In the genomic region with DNA sequence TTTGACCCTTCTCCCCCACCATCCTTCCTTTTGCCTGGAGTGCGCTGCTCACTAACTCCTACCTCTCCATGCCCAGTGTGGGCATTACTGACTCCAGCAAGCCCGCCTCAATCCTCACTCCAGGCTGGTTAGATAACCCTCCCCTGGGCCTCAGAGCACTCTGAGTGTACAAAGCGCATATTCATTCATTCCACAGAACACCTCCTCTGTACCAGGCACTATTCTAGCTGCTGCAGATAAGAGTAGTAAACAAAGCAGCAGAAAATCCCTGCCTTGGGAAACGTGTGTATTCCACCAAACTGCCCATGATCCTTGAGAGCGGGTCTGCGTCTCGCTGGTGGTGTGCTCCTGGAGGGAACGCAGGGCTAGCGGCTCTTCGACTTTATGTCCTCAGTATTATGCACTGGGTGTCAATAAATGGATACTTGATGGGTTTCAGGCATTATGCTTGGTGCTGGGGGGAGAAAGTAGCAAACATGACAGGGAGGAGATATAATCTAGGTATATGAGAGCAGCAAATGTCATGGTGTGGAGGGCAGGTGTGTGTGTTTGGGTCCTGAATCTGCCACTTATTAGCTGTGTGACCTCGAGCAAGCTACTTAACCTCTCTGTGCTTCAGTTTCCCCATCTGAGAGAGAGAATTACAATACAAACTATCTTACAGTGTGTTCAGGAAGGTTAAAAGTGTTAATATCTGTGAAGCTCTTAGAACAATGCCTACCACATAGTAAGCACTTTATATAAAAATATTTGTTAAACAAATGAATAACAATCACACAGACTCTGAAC, we compare ENCODE assay signal across 20 cellular contexts. TPM values are rescaled to one million over a fixed set of nuclear protein-coding genes. Genes with fewer than 3 reads are reported as not detected.
DNase-seq lines count a peak whose midpoint lies in the region; ATAC-seq and TF ChIP-seq lines count a peak whose summit lies in the region.
"Had no signal": no experiment of that assay in that cellular context is flagged by ENCODE, and none has a peak within 500 bp of the region (broad histone marks: within the 10 kb centered on the region; RNA-seq: fewer than 3 reads in every experiment).

No MANE protein-coding gene starts in this region.

- POLR2A ChIA-PET in HEK293 (lab: Yijun Ruan, JAX): no interaction called here

- no peaks in the 10 kb centered on the region for H4K20me1 ChIP-seq in MM.1S (ENCODE audit: insufficient read depth, low read length)

- no peak overlapping the region for H3K4me3 Mint-ChIP-seq in T-helper 17 cell
- H3K4me3 Mint-ChIP-seq in stimulated activated effector memory CD8-positive, alpha-beta T cell treated with anti-CD3 and anti-CD28 coated beads, Interleukin-12 subunit alpha, Interleukin-12 subunit beta, amount 100 ng/mL, for 72 hours: no peak overlapping the region
- H3K4me3 Mint-ChIP-seq: HFFc6 had no signal

- H3K36me3 ChIP-seq in HEK293 (ENCODE audit: control insufficient read depth in 2 of 2, insufficient read depth in 1 of 2, low read length in 2 of 2) (no peaks in the 10 kb centered on the region), sigmoid colon (no peaks in the 10 kb centered on the region), MM.1S (replicated peaks; ENCODE audit: insufficient read depth, low read length) (no peaks in the 10 kb centered on the region)
- H3K36me3 ChIP-seq: SJSA1 had no signal

- peak overlapping the region; percentile 34 for H3K27ac Mint-ChIP-seq in T-helper 17 cell
- no peak overlapping the region for H3K27ac Mint-ChIP-seq in stimulated activated effector memory CD8-positive, alpha-beta T cell treated with anti-CD3 and anti-CD28 coated beads, Interleukin-12 subunit alpha, Interleukin-12 subunit beta, amount 100 ng/mL, for 72 hours
- H3K27ac Mint-ChIP-seq: HFFc6 had no signal

- intact Hi-C loops in sigmoid colon (cut with DNase I): no loop called here

- H3K9me3 ChIP-seq in HEK293 (ENCODE audit: control insufficient read depth, insufficient read depth, low read depth, low read length) (no peaks in the 10 kb centered on the region), T-helper 17 cell (ENCODE audit: control insufficient read depth, low read length, poor library complexity, severe bottlenecking) (no peaks in the 10 kb centered on the region), sigmoid colon (no peaks in the 10 kb centered on the region), MM.1S (replicated peaks; ENCODE audit: insufficient read depth, low read length) (no peaks in the 10 kb centered on the region)
- H3K9me3 ChIP-seq: SJSA1 had no signal

- no peak for TF ChIP-seq POLR2A in sigmoid colon (IDR thresholded peaks at IDR 0.05)

- WGBS in sigmoid colon, 2 donors: 74 to 77% methylated on average over 11 of the region's 11 CpGs

- H3K4me1 Mint-ChIP-seq in T-helper 17 cell: peaks cover 3% of the 10 kb centered on the region
- H3K4me1 Mint-ChIP-seq in stimulated activated effector memory CD8-positive, alpha-beta T cell treated with anti-CD3 and anti-CD28 coated beads, Interleukin-12 subunit alpha, Interleukin-12 subunit beta, amount 100 ng/mL, for 72 hours: no peaks in the 10 kb centered on the region

- H3K9ac ChIP-seq in MM.1S (ENCODE audit: low read length): no peak overlapping the region

- H3K4me3 ChIP-seq in HEK293 (ENCODE audit: low read depth, low read length) (no peak overlapping the region), sigmoid colon (no peak overlapping the region), MM.1S (ENCODE audit: low read length) (no peak overlapping the region)
- H3K4me3 ChIP-seq: PC-9, SJSA1 had no signal

- H3K27me3 ChIP-seq in sigmoid colon (no peaks in the 10 kb centered on the region), MM.1S (replicated peaks; ENCODE audit: insufficient read depth, low read length) (peaks cover 28% of the 10 kb centered on the region)

- H3F3A ChIP-seq in MM.1S (ENCODE audit: insufficient read depth, low read length): no peaks in the 10 kb centered on the region

- H3K9me2 ChIP-seq in MM.1S (replicated peaks; ENCODE audit: insufficient read depth, low read length): no peaks in the 10 kb centered on the region

- no peak overlapping the region for H2AFZ ChIP-seq in MM.1S (ENCODE audit: low read length)
- H2AFZ ChIP-seq: PC-9 had no signal

- TF ChIP-seq CTCF in HEK293 (tag by site-specific recombination; IDR thresholded peaks at IDR 0.05) (no peak), sigmoid colon (IDR thresholded peaks at IDR 0.05) (no peak), MM.1S (IDR thresholded peaks at IDR 0.05; ENCODE audit: low read length) (no peak)

- H3K4me2 ChIP-seq in MM.1S (ENCODE audit: low read depth, low read length): no peak overlapping the region
- H3K4me2 ChIP-seq: PC-9 had no signal

- H3K27ac ChIP-seq in HEK293 (ENCODE audit: extremely low read depth, low read depth, low read length) (no peak overlapping the region), sigmoid colon (no peak overlapping the region), MM.1S (ENCODE audit: low read length) (no peak overlapping the region)
- H3K27ac ChIP-seq: PC-9, SJSA1 had no signal

- H3K4me1 ChIP-seq in HEK293 (ENCODE audit: control insufficient read depth, insufficient read depth, low read length) (no peaks in the 10 kb centered on the region; the same call in 1 of the 2 replicates), sigmoid colon (no peaks in the 10 kb centered on the region), MM.1S (ENCODE audit: low read length) (no peaks in the 10 kb centered on the region)
- H3K4me1 ChIP-seq: SJSA1 had no signal

- CTCF ChIA-PET in HEK293 (lab: Yijun Ruan, JAX): interaction anchor here (1.1 to 3.7 kb wide), 3 partner anchors 10 to 106 kb away, joined by 6 to 18 read pairs (median 13); no protein-coding TSS in a partner anchor

- no peak for ATAC-seq in T-helper 17 cell
- ATAC-seq in HG02840 (IDR thresholded peaks at IDR 0.05; ENCODE audit: low FRiP score, unreplicated experiment): no peak
- ATAC-seq in stimulated activated effector memory CD8-positive, alpha-beta T cell treated with anti-CD3 and anti-CD28 coated beads, Interleukin-12 subunit alpha, Interleukin-12 subunit beta, amount 100 ng/mL, for 72 hours: no peak

- H3K27me3 Mint-ChIP-seq in T-helper 17 cell: peaks cover 62% of the 10 kb centered on the region

- peaks cover 6% of the 10 kb centered on the region for H3K36me3 Mint-ChIP-seq in T-helper 17 cell (ENCODE audit: low read depth)
- no peaks in the 10 kb centered on the region for H3K36me3 Mint-ChIP-seq in stimulated activated effector memory CD8-positive, alpha-beta T cell treated with anti-CD3 and anti-CD28 coated beads, Interleukin-12 subunit alpha, Interleukin-12 subunit beta, amount 100 ng/mL, for 72 hours

- no peak for TF ChIP-seq EP300 in sigmoid colon (IDR thresholded peaks at IDR 0.05)

- H3K79me2 ChIP-seq in MM.1S (ENCODE audit: low read length): no peaks in the 10 kb centered on the region

- DNase-seq in T-helper 17 cell (no peak), left kidney (ENCODE audit: low read depth, low spot score) (peak; percentile 4), sigmoid colon (peak; percentile 20), MM.1S (no peak), GDM1 (lab: John Stamatoyannopoulos, UW) (no peak)
- no peak for DNase-seq in stimulated activated effector memory CD8-positive, alpha-beta T cell treated with anti-CD3 and anti-CD28 coated beads, Interleukin-12 subunit alpha, Interleukin-12 subunit beta, amount 100 ng/mL, for 72 hours (ENCODE audit: low spot score in 2 of 2)
- DNase-seq: DMS 273 treated with DMSO at 0.1 percent for 48 hours, HFFc6, NCI-H1417, NCI-H1930, NCI-H2171 treated with DMSO at 0.1 percent for 48 hours, NCI-H510A, NCI-H774, PC-9 had no signal

- H3K9me3 Mint-ChIP-seq in stimulated activated effector memory CD8-positive, alpha-beta T cell treated with anti-CD3 and anti-CD28 coated beads, Interleukin-12 subunit alpha, Interleukin-12 subunit beta, amount 100 ng/mL, for 72 hours: no peaks in the 10 kb centered on the region
- H3K9me3 Mint-ChIP-seq: HFFc6 had no signal

TF ChIP-seq in HEK293, 187 proteins besides CTCF, POLR2A, EP300 and RAD21:
- TF ChIP-seq ZNF768 (tag by site-specific recombination; IDR thresholded peaks at IDR 0.05) (0 out of 2 replicates have a peak, but pooled peaks have one; percentile 47), ZNF555 (tag by site-specific recombination; conservative IDR thresholded peaks at IDR 0.05) (no peak)

RNA-seq across cellular contexts. Expression of a gene that starts 3.0 kb away (rescaled TPM):
- total RNA-seq in T-helper 17 cell: not detected
- not detected for total RNA-seq in sigmoid colon
- not detected for polyA plus RNA-seq in sigmoid colon
- total RNA-seq: A673, H4, HFFc6, HT-29, PC-9, SJSA1 had no signal

RNA-seq across cellular contexts. Expression of a gene that starts 27.9 kb away (rescaled TPM):
- total RNA-seq in T-helper 17 cell: not detected
- total RNA-seq in sigmoid colon: not detected
- not detected for polyA plus RNA-seq in sigmoid colon
- total RNA-seq: A673, H4, HFFc6, HT-29, PC-9, SJSA1 had no signal

Comparison
In these comparisons a context has a peak if more than half of its experiments do, and no peak if none do; other contexts are left out.
1. DNase-seq: peak in left kidney (single experiment) and sigmoid colon (single experiment); none in T-helper 17 cell (0 of 3), MM.1S (single experiment), GDM1 (single experiment) and stimulated activated effector memory CD8-positive, alpha-beta T cell treated with anti-CD3 and anti-CD28 coated beads, Interleukin-12 subunit alpha, Interleukin-12 subunit beta, amount 100 ng/mL, for 72 hours (0 of 2).